1 cellular context compared by ENCODE assay signal in genomic region chr2:88016086-88016947, GRCh38.
TF ChIP-seq lines count a peak whose summit lies in the region.

TSS of gene RNU2-63P (minus strand) at chr2:88016547.

TF ChIP-seq in HepG2, 621 proteins besides CTCF, POLR2A, EP300 and RAD21 (continued from another document):
- TF ChIP-seq, protein P1, sequence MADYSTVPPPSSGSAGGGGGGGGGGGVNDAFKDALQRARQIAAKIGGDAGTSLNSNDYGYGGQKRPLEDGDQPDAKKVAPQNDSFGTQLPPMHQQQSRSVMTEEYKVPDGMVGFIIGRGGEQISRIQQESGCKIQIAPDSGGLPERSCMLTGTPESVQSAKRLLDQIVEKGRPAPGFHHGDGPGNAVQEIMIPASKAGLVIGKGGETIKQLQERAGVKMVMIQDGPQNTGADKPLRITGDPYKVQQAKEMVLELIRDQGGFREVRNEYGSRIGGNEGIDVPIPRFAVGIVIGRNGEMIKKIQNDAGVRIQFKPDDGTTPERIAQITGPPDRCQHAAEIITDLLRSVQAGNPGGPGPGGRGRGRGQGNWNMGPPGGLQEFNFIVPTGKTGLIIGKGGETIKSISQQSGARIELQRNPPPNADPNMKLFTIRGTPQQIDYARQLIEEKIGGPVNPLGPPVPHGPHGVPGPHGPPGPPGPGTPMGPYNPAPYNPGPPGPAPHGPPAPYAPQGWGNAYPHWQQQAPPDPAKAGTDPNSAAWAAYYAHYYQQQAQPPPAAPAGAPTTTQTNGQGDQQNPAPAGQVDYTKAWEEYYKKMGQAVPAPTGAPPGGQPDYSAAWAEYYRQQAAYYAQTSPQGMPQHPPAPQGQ (CRISPR knock-in tag; IDR thresholded peaks at IDR 0.05; ENCODE audit: borderline replicate concordance), result peak; percentile 99
- TF ChIP-seq TSC22D2 (CRISPR knock-in tag; IDR thresholded peaks at IDR 0.05; ENCODE audit: borderline replicate concordance), result peak; percentile 25; the same call in 1 of the 2 replicates
- TF ChIP-seq, protein P2, sequence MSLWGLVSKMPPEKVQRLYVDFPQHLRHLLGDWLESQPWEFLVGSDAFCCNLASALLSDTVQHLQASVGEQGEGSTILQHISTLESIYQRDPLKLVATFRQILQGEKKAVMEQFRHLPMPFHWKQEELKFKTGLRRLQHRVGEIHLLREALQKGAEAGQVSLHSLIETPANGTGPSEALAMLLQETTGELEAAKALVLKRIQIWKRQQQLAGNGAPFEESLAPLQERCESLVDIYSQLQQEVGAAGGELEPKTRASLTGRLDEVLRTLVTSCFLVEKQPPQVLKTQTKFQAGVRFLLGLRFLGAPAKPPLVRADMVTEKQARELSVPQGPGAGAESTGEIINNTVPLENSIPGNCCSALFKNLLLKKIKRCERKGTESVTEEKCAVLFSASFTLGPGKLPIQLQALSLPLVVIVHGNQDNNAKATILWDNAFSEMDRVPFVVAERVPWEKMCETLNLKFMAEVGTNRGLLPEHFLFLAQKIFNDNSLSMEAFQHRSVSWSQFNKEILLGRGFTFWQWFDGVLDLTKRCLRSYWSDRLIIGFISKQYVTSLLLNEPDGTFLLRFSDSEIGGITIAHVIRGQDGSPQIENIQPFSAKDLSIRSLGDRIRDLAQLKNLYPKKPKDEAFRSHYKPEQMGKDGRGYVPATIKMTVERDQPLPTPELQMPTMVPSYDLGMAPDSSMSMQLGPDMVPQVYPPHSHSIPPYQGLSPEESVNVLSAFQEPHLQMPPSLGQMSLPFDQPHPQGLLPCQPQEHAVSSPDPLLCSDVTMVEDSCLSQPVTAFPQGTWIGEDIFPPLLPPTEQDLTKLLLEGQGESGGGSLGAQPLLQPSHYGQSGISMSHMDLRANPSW (CRISPR knock-in tag; IDR thresholded peaks at IDR 0.05; ENCODE audit: borderline replicate concordance), result peak; percentile 98
- peak; percentile 79 for TF ChIP-seq ZSCAN9 (CRISPR knock-in tag; IDR thresholded peaks at IDR 0.05; ENCODE audit: borderline replicate concordance)
- TF ChIP-seq ZNF329 (CRISPR knock-in tag; IDR thresholded peaks at IDR 0.05; ENCODE audit: low read depth), result 0 out of 2 replicates have a peak, but pooled peaks have one; percentile 48
- TF ChIP-seq NFIC (IDR thresholded peaks at IDR 0.05; ENCODE audit: low read length), result peak; percentile 98
- TF ChIP-seq CHD4 (IDR thresholded peaks at IDR 0.05; ENCODE audit: borderline replicate concordance, low read length), result peak; percentile 72; the same call in 1 of the 2 replicates
- TF ChIP-seq FOXK2 (IDR thresholded peaks at IDR 0.05), result no peak
- TF ChIP-seq, protein P3, sequence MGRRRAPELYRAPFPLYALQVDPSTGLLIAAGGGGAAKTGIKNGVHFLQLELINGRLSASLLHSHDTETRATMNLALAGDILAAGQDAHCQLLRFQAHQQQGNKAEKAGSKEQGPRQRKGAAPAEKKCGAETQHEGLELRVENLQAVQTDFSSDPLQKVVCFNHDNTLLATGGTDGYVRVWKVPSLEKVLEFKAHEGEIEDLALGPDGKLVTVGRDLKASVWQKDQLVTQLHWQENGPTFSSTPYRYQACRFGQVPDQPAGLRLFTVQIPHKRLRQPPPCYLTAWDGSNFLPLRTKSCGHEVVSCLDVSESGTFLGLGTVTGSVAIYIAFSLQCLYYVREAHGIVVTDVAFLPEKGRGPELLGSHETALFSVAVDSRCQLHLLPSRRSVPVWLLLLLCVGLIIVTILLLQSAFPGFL (CRISPR knock-in tag; IDR thresholded peaks at IDR 0.05), result no peak
- TF ChIP-seq, protein P4, sequence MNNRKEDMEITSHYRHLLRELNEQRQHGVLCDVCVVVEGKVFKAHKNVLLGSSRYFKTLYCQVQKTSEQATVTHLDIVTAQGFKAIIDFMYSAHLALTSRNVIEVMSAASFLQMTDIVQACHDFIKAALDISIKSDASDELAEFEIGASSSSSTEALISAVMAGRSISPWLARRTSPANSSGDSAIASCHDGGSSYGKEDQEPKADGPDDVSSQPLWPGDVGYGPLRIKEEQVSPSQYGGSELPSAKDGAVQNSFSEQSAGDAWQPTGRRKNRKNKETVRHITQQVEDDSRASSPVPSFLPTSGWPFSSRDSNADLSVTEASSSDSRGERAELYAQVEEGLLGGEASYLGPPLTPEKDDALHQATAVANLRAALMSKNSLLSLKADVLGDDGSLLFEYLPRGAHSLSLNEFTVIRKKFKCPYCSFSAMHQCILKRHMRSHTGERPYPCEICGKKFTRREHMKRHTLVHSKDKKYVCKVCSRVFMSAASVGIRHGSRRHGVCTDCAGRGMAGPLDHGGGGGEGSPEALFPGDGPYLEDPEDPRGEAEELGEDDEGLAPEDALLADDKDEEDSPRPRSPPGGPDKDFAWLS (CRISPR knock-in tag; IDR thresholded peaks at IDR 0.05; ENCODE audit: borderline replicate concordance), result no peak
- peak; percentile 79; the same call in 1 of the 2 replicates for TF ChIP-seq ATF7-NPFF (CRISPR knock-in tag; IDR thresholded peaks at IDR 0.05; ENCODE audit: low read depth)
- peak; percentile 99 for TF ChIP-seq POLR2AphosphoS2 (IDR thresholded peaks at IDR 0.05; ENCODE audit: low read depth, low read length)
- TF ChIP-seq FOXP1 (IDR thresholded peaks at IDR 0.05), result no peak
- peak; percentile 38; the same call in 1 of the 2 replicates for TF ChIP-seq FOXP1 (CRISPR knock-in tag; IDR thresholded peaks at IDR 0.05)
- peak; percentile 94 for TF ChIP-seq RFXANK (CRISPR knock-in tag; IDR thresholded peaks at IDR 0.05)
- TF ChIP-seq NCOA2 (CRISPR knock-in tag; IDR thresholded peaks at IDR 0.05), result peak; percentile 84
- TF ChIP-seq KDM6A (CRISPR knock-in tag; IDR thresholded peaks at IDR 0.05; ENCODE audit: low read depth), result no peak
- peak; percentile 81 for TF ChIP-seq FOXA3 (CRISPR knock-in tag; IDR thresholded peaks at IDR 0.05)
- peak; percentile 11 for TF ChIP-seq TEAD3 (CRISPR knock-in tag; optimal IDR thresholded peaks at IDR 0.05; ENCODE audit: borderline replicate concordance)
- no peak for TF ChIP-seq ZNF468 (CRISPR knock-in tag; IDR thresholded peaks at IDR 0.05)
- TF ChIP-seq DNMT1 (CRISPR knock-in tag; IDR thresholded peaks at IDR 0.05), result no peak
- TF ChIP-seq MED1 (CRISPR knock-in tag; IDR thresholded peaks at IDR 0.05), result peak; percentile 98
- no peak for TF ChIP-seq MAFK (conservative IDR thresholded peaks at IDR 0.05 in 1 of 2, IDR thresholded peaks at IDR 0.05 in 1 of 2; ENCODE audit: low read length in 2 of 2)
- TF ChIP-seq KLF16 (CRISPR knock-in tag; IDR thresholded peaks at IDR 0.05), result peak in 1 of 2 experiments; percentile 89; a peak in 2 of 4 replicates
- TF ChIP-seq, protein P5, sequence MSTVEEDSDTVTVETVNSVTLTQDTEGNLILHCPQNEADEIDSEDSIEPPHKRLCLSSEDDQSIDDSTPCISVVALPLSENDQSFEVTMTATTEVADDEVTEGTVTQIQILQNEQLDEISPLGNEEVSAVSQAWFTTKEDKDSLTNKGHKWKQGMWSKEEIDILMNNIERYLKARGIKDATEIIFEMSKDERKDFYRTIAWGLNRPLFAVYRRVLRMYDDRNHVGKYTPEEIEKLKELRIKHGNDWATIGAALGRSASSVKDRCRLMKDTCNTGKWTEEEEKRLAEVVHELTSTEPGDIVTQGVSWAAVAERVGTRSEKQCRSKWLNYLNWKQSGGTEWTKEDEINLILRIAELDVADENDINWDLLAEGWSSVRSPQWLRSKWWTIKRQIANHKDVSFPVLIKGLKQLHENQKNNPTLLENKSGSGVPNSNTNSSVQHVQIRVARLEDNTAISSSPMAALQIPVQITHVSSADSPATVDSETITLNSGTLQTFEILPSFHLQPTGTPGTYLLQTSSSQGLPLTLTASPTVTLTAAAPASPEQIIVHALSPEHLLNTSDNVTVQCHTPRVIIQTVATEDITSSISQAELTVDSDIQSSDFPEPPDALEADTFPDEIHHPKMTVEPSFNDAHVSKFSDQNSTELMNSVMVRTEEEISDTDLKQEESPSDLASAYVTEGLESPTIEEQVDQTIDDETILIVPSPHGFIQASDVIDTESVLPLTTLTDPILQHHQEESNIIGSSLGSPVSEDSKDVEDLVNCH (CRISPR knock-in tag; IDR thresholded peaks at IDR 0.05), result peak; percentile 35; the same call in 1 of the 2 replicates
- TF ChIP-seq PRDM4 (CRISPR knock-in tag; IDR thresholded peaks at IDR 0.05; ENCODE audit: borderline replicate concordance), result 0 out of 2 replicates have a peak, but pooled peaks have one; percentile 21
- no peak; the same call in 1 of the 2 replicates for TF ChIP-seq ZNF333 (CRISPR knock-in tag; IDR thresholded peaks at IDR 0.05; ENCODE audit: borderline replicate concordance)
- peak; percentile 80 for TF ChIP-seq DMAP1 (CRISPR knock-in tag; IDR thresholded peaks at IDR 0.05)
